In genomic region chr2:74849228-74849892, GRCh38 we compare ENCODE assay signal across 8 cellular contexts. TPM values are rescaled to one million over a fixed set of nuclear protein-coding genes. Genes with fewer than 3 reads are reported as not detected.
DNase-seq lines count a peak whose midpoint lies in the region; ATAC-seq and TF ChIP-seq lines count a peak whose summit lies in the region.

No MANE protein-coding gene starts in this region.

- H3K9me3 ChIP-seq in DND-41 (ENCODE audit: insufficient read depth, low read length, severe bottlenecking) = no peaks in the 10 kb centered on the region

- H3K27ac ChIP-seq in DND-41 (ENCODE audit: low read length) = peak overlapping the region; percentile 21; the same call in 1 of the 2 replicates
- peak overlapping the region in 18 of 21 experiments; percentile 51 to 94 (median 80) for H3K27ac ChIP-seq in skin epidermis

- peaks cover 71% of the 10 kb centered on the region for H3K36me3 ChIP-seq in DND-41 (ENCODE audit: insufficient read depth, low read length)

- no peak overlapping the region for H2AFZ ChIP-seq in DND-41 (ENCODE audit: low read depth, low read length)

- ATAC-seq in DND-41 (ENCODE audit: insufficient read depth, low read depth) (peak; percentile 75), GM21367 (IDR thresholded peaks at IDR 0.05; ENCODE audit: unreplicated experiment) (peak; percentile 72), HG03571 (IDR thresholded peaks at IDR 0.05; ENCODE audit: unreplicated experiment) (peak; percentile 58), Right ventricle myocardium inferior (peak; percentile 39)

- intact Hi-C loops in Right ventricle myocardium inferior (cut with DNase I) = no loop called here

- DNase-seq in DND-41 (peak; percentile 17), Right ventricle myocardium inferior (ENCODE audit: missing footprints) (no peak), NCI-H82 treated with DMSO at 0.1 percent for 48 hours (lab: John Stamatoyannopoulos, UW; ENCODE audit: unreplicated experiment) (no peak), NCI-H128 (lab: John Stamatoyannopoulos, UW; ENCODE audit: unreplicated experiment) (no peak)
- DNase-seq in activated CD4-positive, alpha-beta T cell treated with anti-CD3 and anti-CD28 coated beads for 1 hour = peak; percentile 30

- H4K20me1 ChIP-seq in DND-41 (ENCODE audit: insufficient read depth, low read length) = peaks cover 95% of the 10 kb centered on the region

- H3K79me2 ChIP-seq in DND-41 (ENCODE audit: insufficient read depth, low read length) = peaks cover 99% of the 10 kb centered on the region

- no peak overlapping the region for H3K4me3 ChIP-seq in DND-41 (ENCODE audit: low read depth in 1 of 2, low read length in 2 of 2)
- no peak overlapping the region for H3K4me3 ChIP-seq in skin epidermis

- no peaks in the 10 kb centered on the region for H3K27me3 ChIP-seq in DND-41 (ENCODE audit: insufficient read depth, low read length, poor library complexity)

- H3K4me1 ChIP-seq in DND-41 (ENCODE audit: insufficient read depth, low read length) = peaks cover 12% of the 10 kb centered on the region

- no peak for TF ChIP-seq CTCF in DND-41 (IDR thresholded peaks at IDR 0.05; ENCODE audit: borderline replicate concordance, extremely low read depth, low read length, poor library complexity, severe bottlenecking)

- no peak overlapping the region for H3K4me2 ChIP-seq in DND-41 (ENCODE audit: insufficient read depth, low read length)

- no peak overlapping the region for H3K9ac ChIP-seq in DND-41 (ENCODE audit: low read depth, low read length)

RNA-seq across cellular contexts. Expression of gene HK2, which starts 15.4 kb away (rescaled TPM):
- total RNA-seq in Right ventricle myocardium inferior = 5.4 TPM

Comparison
In these comparisons a context has a peak if more than half of its experiments do, and no peak if none do; other contexts are left out.
1. DNase-seq: peak in DND-41 (single experiment) and activated CD4-positive, alpha-beta T cell treated with anti-CD3 and anti-CD28 coated beads for 1 hour (single experiment); none in Right ventricle myocardium inferior (single experiment), NCI-H82 treated with DMSO at 0.1 percent for 48 hours (single experiment) and NCI-H128 (single experiment).
2. Peak in every context shown above with its lines, with median percentiles within 50 percentile points of each other: ATAC-seq.